Comparison of ENCODE assay signal across 13 cellular contexts in the genomic region with DNA sequence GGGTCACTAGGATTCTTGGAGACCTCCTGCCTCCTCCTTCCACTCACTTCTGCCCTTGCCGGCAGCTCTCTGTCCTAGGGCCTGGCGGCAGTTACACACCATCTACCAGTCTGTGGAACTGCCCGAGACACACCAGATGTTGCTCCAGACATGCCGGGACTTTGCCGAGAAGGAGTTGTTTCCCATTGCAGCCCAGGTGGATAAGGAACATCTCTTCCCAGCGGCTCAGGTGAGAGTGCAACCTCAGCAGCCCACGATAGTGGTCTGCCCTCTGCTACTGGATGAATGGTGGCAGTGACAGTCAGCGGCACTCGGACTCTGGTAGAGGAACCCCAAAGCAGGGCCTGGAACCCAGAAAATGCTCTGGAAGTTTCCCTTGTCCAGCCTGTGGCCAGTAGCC. TPM values are rescaled to one million over a fixed set of nuclear protein-coding genes. Genes with fewer than 3 reads are reported as not detected.
DNase-seq lines count a peak whose midpoint lies in the region; ATAC-seq and TF ChIP-seq lines count a peak whose summit lies in the region.
"Had no signal": no experiment of that assay in that cellular context is flagged by ENCODE, and none has a peak within 500 bp of the region (broad histone marks: within the 10 kb centered on the region; RNA-seq: fewer than 3 reads in every experiment).

No MANE protein-coding gene starts in this region.

- no peak overlapping the region for H3K27ac Mint-ChIP-seq in Calu3 (ENCODE audit: unreplicated experiment)
- H3K27ac Mint-ChIP-seq in naive thymus-derived CD8-positive, alpha-beta T cell = peak overlapping the region in 1 of 10 donors; percentile 95
- no peak overlapping the region for H3K27ac Mint-ChIP-seq in type B pancreatic cell
- H3K27ac Mint-ChIP-seq: GM23338 had no signal

- no peaks in the 10 kb centered on the region for H3K27me3 Mint-ChIP-seq in Calu3 (ENCODE audit: unreplicated experiment)
- H3K27me3 Mint-ChIP-seq in naive thymus-derived CD8-positive, alpha-beta T cell = no peaks in the 10 kb centered on the region
- H3K27me3 Mint-ChIP-seq in type B pancreatic cell = no peaks in the 10 kb centered on the region

- peak overlapping the region in 7 of 11 experiments; percentile 92 to 97 (median 95); a peak in 8 of 22 replicates for H3K4me2 ChIP-seq in BLaER1 treated with 17β-estradiol and CSF1 and Interleukin-3, amounts not matched to agents 10 nM and 100 nM

- DNase-seq in Calu3 (no peak), colonic mucosa (no peak), Kasumi-1 (lab: John Stamatoyannopoulos, UW) (no peak), GOT3 (lab: John Stamatoyannopoulos, UW) (no peak), type B pancreatic cell (ENCODE audit: extremely low spot score, unreplicated experiment) (no peak)
- DNase-seq in naive thymus-derived CD8-positive, alpha-beta T cell = no peak
- DNase-seq: activated CD4-positive, alpha-beta T cell treated with anti-CD3 and anti-CD28 coated beads, Interleukin-2, amount 50 U/mL, for 48 hours; AML-193; NCI-H1105 had no signal

- H3K36me3 Mint-ChIP-seq in Calu3 (ENCODE audit: insufficient read depth, unreplicated experiment) (peaks cover 28% of the 10 kb centered on the region), type B pancreatic cell (peaks cover 12% of the 10 kb centered on the region)
- peaks cover 5 to 43% (median 18%) of the 10 kb centered on the region in 3 donors for H3K36me3 Mint-ChIP-seq in naive thymus-derived CD8-positive, alpha-beta T cell

- peaks cover 27 to 70% (median 59%) of the 10 kb centered on the region in 11 experiments for H3K36me3 ChIP-seq in BLaER1 treated with 17β-estradiol and CSF1 and Interleukin-3, amounts not matched to agents 10 nM and 100 nM
- H3K36me3 ChIP-seq in colonic mucosa = no peaks in the 10 kb centered on the region

- peaks cover 13 to 27% (median 25%) of the 10 kb centered on the region in 10 experiments for H3K4me1 ChIP-seq in BLaER1 treated with 17β-estradiol and CSF1 and Interleukin-3, amounts not matched to agents 10 nM and 100 nM
- peaks cover 3% of the 10 kb centered on the region for H3K4me1 ChIP-seq in colonic mucosa

- H3K4me3 ChIP-seq in BLaER1 treated with 17β-estradiol and CSF1 and Interleukin-3, amounts not matched to agents 10 nM and 100 nM = no peak overlapping the region
- H3K4me3 ChIP-seq in colonic mucosa = peak overlapping the region; percentile 70

- no peak overlapping the region for H3K27ac ChIP-seq in BLaER1 treated with 17β-estradiol and CSF1 and Interleukin-3, amounts not matched to agents 10 nM and 100 nM
- peak overlapping the region; percentile 56 for H3K27ac ChIP-seq in colonic mucosa

- H3K4me3 Mint-ChIP-seq in Calu3 (ENCODE audit: low read depth, unreplicated experiment) (peak overlapping the region; percentile 70), type B pancreatic cell (no peak overlapping the region)
- peak overlapping the region in 7 of 10 donors; percentile 91 to 95 (median 93) for H3K4me3 Mint-ChIP-seq in naive thymus-derived CD8-positive, alpha-beta T cell

- H3K9me3 ChIP-seq in BLaER1 treated with 17β-estradiol and CSF1 and Interleukin-3, amounts not matched to agents 10 nM and 100 nM (replicated peaks in 1 of 11) = peaks cover 0 to 2% (median under 1%) of the 10 kb centered on the region in 11 experiments; a peak in 6 of 22 replicates
- no peaks in the 10 kb centered on the region for H3K9me3 ChIP-seq in colonic mucosa
- H3K9me3 ChIP-seq: thoracic aorta had no signal

- H3K9ac ChIP-seq in BLaER1 treated with 17β-estradiol and CSF1 and Interleukin-3, amounts not matched to agents 10 nM and 100 nM = no peak overlapping the region
- peak overlapping the region; percentile 6 to 95 for H3K9ac ChIP-seq in colonic mucosa (ENCODE audit: low read depth in 2 of 2, low read length in 2 of 2)

- H3K9me3 Mint-ChIP-seq in Calu3 (ENCODE audit: low read depth, unreplicated experiment) (no peaks in the 10 kb centered on the region), type B pancreatic cell (no peaks in the 10 kb centered on the region)
- H3K9me3 Mint-ChIP-seq in naive thymus-derived CD8-positive, alpha-beta T cell = no peaks in the 10 kb centered on the region

- H3K27me3 ChIP-seq in BLaER1 treated with 17β-estradiol and CSF1 and Interleukin-3, amounts not matched to agents 10 nM and 100 nM = no peaks in the 10 kb centered on the region
- no peaks in the 10 kb centered on the region for H3K27me3 ChIP-seq in colonic mucosa

- ATAC-seq in naive thymus-derived CD8-positive, alpha-beta T cell = no peak
- ATAC-seq in HG03571 (IDR thresholded peaks at IDR 0.05; ENCODE audit: unreplicated experiment) = no peak

- POLR2A ChIA-PET in naive thymus-derived CD8-positive, alpha-beta T cell (lab: Charles Lee) = no interaction called here

- peaks cover 0 to 26% (median 13%) of the 10 kb centered on the region in 11 experiments; a peak in 15 of 22 replicates for H4K20me1 ChIP-seq in BLaER1 treated with 17β-estradiol and CSF1 and Interleukin-3, amounts not matched to agents 10 nM and 100 nM

- TF ChIP-seq CTCF in Calu3 (IDR thresholded peaks at IDR 0.05; ENCODE audit: unreplicated experiment) = no peak
- TF ChIP-seq CTCF in colonic mucosa (IDR thresholded peaks at IDR 0.05) = no peak
- no peak for TF ChIP-seq CTCF in type B pancreatic cell (conservative IDR thresholded peaks at IDR 0.05)

- no TSS peak for BruUV-seq in Calu3 (replicated peaks; lab: Mats Ljungman, UMichigan)

- CTCF ChIA-PET in Calu3 (lab: Charles Lee) = no interaction called here

- intact Hi-C loops in Calu3 (cut with micrococcal nuclease; ENCODE audit: unreplicated experiment) = no loop called here
- intact Hi-C loops in colonic mucosa (cut with DNase I) = no loop called here

- peaks cover 12% of the 10 kb centered on the region for H3K4me1 Mint-ChIP-seq in Calu3 (ENCODE audit: low read depth, unreplicated experiment)
- peaks cover 11 to 31% (median 24%) of the 10 kb centered on the region in 4 donors for H3K4me1 Mint-ChIP-seq in naive thymus-derived CD8-positive, alpha-beta T cell
- peaks cover 15% of the 10 kb centered on the region for H3K4me1 Mint-ChIP-seq in type B pancreatic cell (ENCODE audit: unreplicated experiment)

RNA-seq across cellular contexts. Expression of a gene that starts 1.3 kb away (rescaled TPM):
- total RNA-seq in Calu3 (2022) (16.1 and 21.2 TPM in 2 replicates), colonic mucosa (100 to 1,000 TPM in 1 of 2 donors, 10 to 100 TPM in 1; 86.0 to 202 TPM), type B pancreatic cell (ENCODE audit: low replicate concordance) (12.1 and 16.4 TPM in 2 replicates)
- total RNA-seq in naive thymus-derived CD8-positive, alpha-beta T cell = 10 to 100 TPM; 14.7 to 15.6 TPM
- 10 to 100 TPM; 17.7 to 25.7 (median 22.7) TPM for polyA plus RNA-seq in naive thymus-derived CD8-positive, alpha-beta T cell

RNA-seq across cellular contexts. Expression of a gene that starts 16.7 kb away (rescaled TPM):
- 31.6 and 33.5 TPM in 2 replicates for total RNA-seq in Calu3 (2022)
- 10 to 100 TPM; 22.7 to 28.3 TPM for total RNA-seq in colonic mucosa
- total RNA-seq in naive thymus-derived CD8-positive, alpha-beta T cell = 10 to 100 TPM; 23.3 to 24.2 TPM
- 10 to 100 TPM in 1 of 3 donors, 1 to 10 TPM in 2; 9.6 to 11.5 (median 9.7) TPM for polyA plus RNA-seq in naive thymus-derived CD8-positive, alpha-beta T cell
- 39.2 and 57.2 TPM in 2 replicates for total RNA-seq in type B pancreatic cell (ENCODE audit: low replicate concordance)

RNA-seq across cellular contexts. Expression of a gene that starts 40.0 kb away (rescaled TPM):
- 268 and 290 TPM in 2 replicates for total RNA-seq in Calu3 (2022)
- total RNA-seq in colonic mucosa = 100 to 1,000 TPM; 331 to 500 TPM
- total RNA-seq in naive thymus-derived CD8-positive, alpha-beta T cell = 10 to 100 TPM; 40.7 to 44.6 TPM
- polyA plus RNA-seq in naive thymus-derived CD8-positive, alpha-beta T cell = 10 to 100 TPM; 32.7 to 41.2 (median 36.0) TPM
- 168 and 172 TPM in 2 replicates for total RNA-seq in type B pancreatic cell (ENCODE audit: low replicate concordance)

Comparison
In these comparisons a context has a peak if more than half of its experiments do, and no peak if none do; other contexts are left out.
1. H3K9ac ChIP-seq: peak in colonic mucosa (2 of 2); none in BLaER1 treated with 17β-estradiol and CSF1 and Interleukin-3, amounts not matched to agents 10 nM and 100 nM (0 of 11).